In the genomic region with DNA sequence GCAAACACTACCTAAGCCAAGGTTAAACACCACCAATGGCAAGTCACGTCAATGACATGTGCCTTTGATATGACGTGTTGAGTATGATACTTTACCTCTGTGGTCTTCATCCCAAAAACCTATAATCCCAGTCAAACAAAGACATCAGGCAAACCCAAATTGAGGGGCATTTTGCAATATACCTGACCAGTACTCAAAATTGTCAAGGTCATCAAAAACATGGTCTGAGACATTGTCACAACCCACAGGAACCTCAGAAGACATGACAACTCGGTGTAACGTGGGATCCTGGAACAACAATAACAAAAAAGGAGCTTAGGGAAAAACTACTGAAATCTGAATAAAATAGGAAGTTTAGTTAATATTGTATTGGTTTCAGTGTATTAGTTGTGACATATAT, we compare ENCODE assay signal across 2 cellular contexts.
TF ChIP-seq lines count a peak whose summit lies in the region.

No MANE protein-coding gene starts in this region.

TF ChIP-seq in A549, 52 proteins besides CTCF, POLR2A, EP300 and RAD21:
- TF ChIP-seq ZNF302 (CRISPR knock-in tag; IDR thresholded peaks at IDR 0.05) = no peak
- peak; percentile 80 for TF ChIP-seq MAFK (IDR thresholded peaks at IDR 0.05; ENCODE audit: partially characterized antibody)
- TF ChIP-seq TFCP2L1 (CRISPR knock-in tag; IDR thresholded peaks at IDR 0.05) = no peak

TF ChIP-seq in IMR-90, 13 proteins besides CTCF, POLR2A, EP300 and RAD21:
- TF ChIP-seq SMC3 (IDR thresholded peaks at IDR 0.05; ENCODE audit: low read depth, low read length) (no peak), CHD1 (IDR thresholded peaks at IDR 0.05; ENCODE audit: low read depth, low read length) (no peak), MAFK (IDR thresholded peaks at IDR 0.05; ENCODE audit: low read depth, low read length) (peak; percentile 67), NFE2L2 (IDR thresholded peaks at IDR 0.05; ENCODE audit: low read depth, low read length) (no peak), RFX5 (IDR thresholded peaks at IDR 0.05; ENCODE audit: low read depth, low read length) (no peak), RCOR1 (IDR thresholded peaks at IDR 0.05; ENCODE audit: insufficient replicate concordance, low read length) (no peak), CEBPB (IDR thresholded peaks at IDR 0.05; ENCODE audit: low read depth, low read length) (no peak)
- TF ChIP-seq, protein P1, sequence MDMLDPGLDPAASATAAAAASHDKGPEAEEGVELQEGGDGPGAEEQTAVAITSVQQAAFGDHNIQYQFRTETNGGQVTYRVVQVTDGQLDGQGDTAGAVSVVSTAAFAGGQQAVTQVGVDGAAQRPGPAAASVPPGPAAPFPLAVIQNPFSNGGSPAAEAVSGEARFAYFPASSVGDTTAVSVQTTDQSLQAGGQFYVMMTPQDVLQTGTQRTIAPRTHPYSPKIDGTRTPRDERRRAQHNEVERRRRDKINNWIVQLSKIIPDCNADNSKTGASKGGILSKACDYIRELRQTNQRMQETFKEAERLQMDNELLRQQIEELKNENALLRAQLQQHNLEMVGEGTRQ (IDR thresholded peaks at IDR 0.05; ENCODE audit: low read depth, low read length) = no peak
